In genomic region chr4:86595426-86595805, GRCh38 we compare ENCODE assay signal across 8 cellular contexts. TPM values are rescaled to one million over a fixed set of nuclear protein-coding genes. Genes with fewer than 3 reads are reported as not detected.
DNase-seq lines count a peak whose midpoint lies in the region; ATAC-seq and TF ChIP-seq lines count a peak whose summit lies in the region.

No MANE protein-coding gene starts in this region.

- no peaks in the 10 kb centered on the region for H3K9me3 ChIP-seq in gastrocnemius medialis

- peaks cover 41% of the 10 kb centered on the region for H3K27me3 Mint-ChIP-seq in activated naive CD4-positive, alpha-beta T cell treated with anti-CD3 and anti-CD28 coated beads, Interleukin-2, amount 50 U/mL, for 24 hours
- H3K27me3 Mint-ChIP-seq in activated B cell treated with CpG ODN at 0.5 μM for 24 hours, result peaks cover 33% of the 10 kb centered on the region

- H3K9me3 Mint-ChIP-seq in activated naive CD4-positive, alpha-beta T cell treated with anti-CD3 and anti-CD28 coated beads, Interleukin-2, amount 50 U/mL, for 24 hours, result peaks cover 5% of the 10 kb centered on the region
- H3K9me3 Mint-ChIP-seq in activated B cell treated with CpG ODN at 0.5 μM for 24 hours, result no peaks in the 10 kb centered on the region

- peaks cover 20 to 35% (median 20%) of the 10 kb centered on the region in 3 donors for H3K27me3 ChIP-seq in gastrocnemius medialis

- TF ChIP-seq CTCF in activated B cell treated with CpG ODN at 0.5 μM for 24 hours (IDR thresholded peaks at IDR 0.05) (no peak), gastrocnemius medialis (IDR thresholded peaks at IDR 0.05 in 4 of 5, conservative IDR thresholded peaks at IDR 0.05 in 1 of 5) (no peak)

- POLR2A ChIA-PET in activated B cell treated with CpG ODN at 0.5 μM for 24 hours (lab: Charles Lee), result no interaction called here

- intact Hi-C loops in activated B cell treated with CpG ODN at 0.5 μM for 24 hours (cut with micrococcal nuclease), result no loop called here
- intact Hi-C loops in head of caudate nucleus (cut with DNase I), result no loop called here
- intact Hi-C loops in gastrocnemius medialis (cut with DNase I; ENCODE audit: low total_unique reads), result loop anchor here (10.0 kb wide), 1 partner anchor 299 kb away; the partner anchor contains the start of gene C4orf36

- H3K4me1 Mint-ChIP-seq in activated naive CD4-positive, alpha-beta T cell treated with anti-CD3 and anti-CD28 coated beads, Interleukin-2, amount 50 U/mL, for 24 hours, result peaks cover 16% of the 10 kb centered on the region
- peaks cover 15% of the 10 kb centered on the region for H3K4me1 Mint-ChIP-seq in activated B cell treated with CpG ODN at 0.5 μM for 24 hours

- peak overlapping the region; percentile 43 to 56 (median 52) for H3K4me3 ChIP-seq in gastrocnemius medialis

- H3K4me1 ChIP-seq in gastrocnemius medialis, result peaks cover 5 to 9% of the 10 kb centered on the region in 2 donors

- no peak for TF ChIP-seq POLR2A in gastrocnemius medialis (IDR thresholded peaks at IDR 0.05)

- CTCF ChIA-PET in activated B cell treated with CpG ODN at 0.5 μM for 24 hours (lab: Charles Lee), result no interaction called here

- no peak for ATAC-seq in activated B cell treated with CpG ODN at 0.5 μM for 24 hours (ENCODE audit: low read depth)
- ATAC-seq in gastrocnemius medialis, result no peak
- ATAC-seq in left lobe of liver, result no peak
- ATAC-seq in HG03045 (IDR thresholded peaks at IDR 0.05; ENCODE audit: unreplicated experiment), result no peak

- no peak for DNase-seq in activated naive CD4-positive, alpha-beta T cell treated with anti-CD3 and anti-CD28 coated beads, Interleukin-2, amount 50 U/mL, for 16 hours
- DNase-seq in activated B cell treated with CpG ODN at 0.5 μM for 24 hours (no peak), head of caudate nucleus (peak in 24 of 42 donors; percentile 10 to 67 (median 27)), gastrocnemius medialis (no peak), left lobe of liver (ENCODE audit: low spot score) (no peak)
- no peak for DNase-seq in stimulated activated naive CD4-positive, alpha-beta T cell (lab: John Stamatoyannopoulos, UW)

- no peak overlapping the region for H3K27ac Mint-ChIP-seq in activated naive CD4-positive, alpha-beta T cell treated with anti-CD3 and anti-CD28 coated beads, Interleukin-2, amount 50 U/mL, for 24 hours
- H3K27ac Mint-ChIP-seq in activated B cell treated with CpG ODN at 0.5 μM for 24 hours, result no peak overlapping the region

- H3K36me3 Mint-ChIP-seq in activated naive CD4-positive, alpha-beta T cell treated with anti-CD3 and anti-CD28 coated beads, Interleukin-2, amount 50 U/mL, for 24 hours, result no peaks in the 10 kb centered on the region
- no peaks in the 10 kb centered on the region for H3K36me3 Mint-ChIP-seq in activated B cell treated with CpG ODN at 0.5 μM for 24 hours (ENCODE audit: low read depth)

- in situ Hi-C loops in gastrocnemius medialis (cut with MboI; ENCODE audit: low sequenced_read_pairs in 4 of 4), result no loop called here

- no peaks in the 10 kb centered on the region for H3K36me3 ChIP-seq in gastrocnemius medialis

- H3K27ac ChIP-seq in gastrocnemius medialis, result peak overlapping the region in 1 of 4 donors; percentile 13

- peak overlapping the region; percentile 74 for H3K4me3 Mint-ChIP-seq in activated naive CD4-positive, alpha-beta T cell treated with anti-CD3 and anti-CD28 coated beads, Interleukin-2, amount 50 U/mL, for 24 hours
- H3K4me3 Mint-ChIP-seq in activated B cell treated with CpG ODN at 0.5 μM for 24 hours, result peak overlapping the region; percentile 70

RNA-seq across cellular contexts. Expression of gene PTPN13, which starts 1.3 kb away (rescaled TPM):
- 0.07 and 0.12 TPM in 2 replicates for total RNA-seq in activated B cell treated with CpG ODN at 0.5 μM for 24 hours
- 1 to 10 TPM in 3 of 4 donors, under 1 TPM in 1; 0.87 to 2.0 (median 1.6) TPM for total RNA-seq in gastrocnemius medialis
- 1.4 TPM for total RNA-seq in left lobe of liver

Comparison
In these comparisons a context has a peak if more than half of its experiments do, and no peak if none do; other contexts are left out.
1. DNase-seq: peak in head of caudate nucleus (24 of 42); none in activated naive CD4-positive, alpha-beta T cell treated with anti-CD3 and anti-CD28 coated beads, Interleukin-2, amount 50 U/mL, for 16 hours (single experiment), activated B cell treated with CpG ODN at 0.5 μM for 24 hours (single experiment), gastrocnemius medialis (0 of 2), left lobe of liver (single experiment) and stimulated activated naive CD4-positive, alpha-beta T cell (0 of 6).